2 cellular contexts compared by ENCODE assay signal in the genomic region with DNA sequence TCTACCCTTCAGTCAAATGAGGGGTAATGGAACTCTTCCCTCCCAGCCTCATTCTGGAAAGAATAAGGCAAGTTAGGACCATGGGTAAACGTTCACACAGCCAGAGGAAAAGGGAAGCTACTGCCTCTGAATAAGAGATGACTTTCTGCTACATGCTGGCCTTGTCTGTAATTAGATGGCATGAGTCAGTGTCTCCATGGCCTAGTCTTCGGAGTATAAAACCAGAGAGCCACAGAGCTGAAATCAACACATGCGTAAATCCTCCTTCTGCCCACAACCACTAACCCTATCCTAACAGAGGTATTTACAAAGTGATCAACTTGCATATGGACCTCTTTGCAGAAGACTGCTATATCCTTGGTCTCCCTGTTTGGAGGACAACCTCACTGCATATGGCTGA. TPM values are rescaled to one million over a fixed set of nuclear protein-coding genes. Genes with fewer than 3 reads are reported as not detected.
"Had no signal": no experiment of that assay in that cellular context is flagged by ENCODE, and none has a peak within 500 bp of the region (broad histone marks: within the 10 kb centered on the region; RNA-seq: fewer than 3 reads in every experiment).

No MANE protein-coding gene starts in this region.

RNA-seq across cellular contexts. Expression of a gene that starts 14.4 kb away (rescaled TPM):
- total RNA-seq: ascending aorta, glomerular endothelial cell had no signal
